21 cellular contexts compared by ENCODE assay signal in the genomic region with DNA sequence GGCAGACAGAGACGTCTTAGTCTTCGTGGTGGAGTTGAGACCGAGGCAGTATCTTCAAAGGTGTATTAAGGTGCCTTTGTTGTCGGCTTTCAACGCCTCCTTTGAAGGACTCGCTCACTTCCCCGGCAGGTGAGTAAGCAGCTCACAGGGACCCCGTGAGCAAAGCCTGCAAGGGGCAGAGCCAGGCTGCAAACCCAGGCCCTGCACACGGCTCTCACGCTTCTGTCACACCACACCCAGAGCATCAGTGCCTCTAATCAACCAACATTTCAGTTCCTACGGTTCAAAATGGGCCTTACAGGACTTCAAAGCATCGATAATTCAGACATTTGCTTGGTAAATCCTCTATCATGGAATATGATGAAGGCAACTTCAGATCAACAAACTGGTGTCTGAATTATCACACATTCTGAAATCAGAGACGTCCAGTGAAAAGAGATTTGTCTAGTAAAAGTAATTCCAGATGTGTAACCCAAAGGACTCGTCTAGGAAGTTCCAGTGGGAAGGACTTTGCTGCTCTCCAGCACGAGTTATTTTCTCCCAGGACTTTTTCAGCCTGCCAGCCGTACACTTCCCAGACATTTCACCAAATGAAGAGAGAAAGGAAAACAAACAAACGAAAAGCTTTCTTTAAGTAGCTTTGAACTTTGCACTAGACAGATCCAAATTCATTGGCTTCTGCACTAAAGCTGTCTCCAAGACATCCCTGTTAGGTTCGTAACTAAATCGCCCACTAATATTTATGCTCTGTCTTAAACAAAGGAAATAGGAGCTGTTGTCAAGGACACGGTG.
A peak's percentile ranks its signal among the peaks of the same experiment; 100 is the strongest.
DNase-seq lines count a peak whose midpoint lies in the region; ATAC-seq and TF ChIP-seq lines count a peak whose summit lies in the region.
"Had no signal": no experiment of that assay in that cellular context is flagged by ENCODE, and none has a peak within 500 bp of the region (broad histone marks: within the 10 kb centered on the region; RNA-seq: fewer than 3 reads in every experiment).

No MANE protein-coding gene starts in this region.

- ATAC-seq in GM18511 (IDR thresholded peaks at IDR 0.05; ENCODE audit: unreplicated experiment) (no peak), HG02642 (IDR thresholded peaks at IDR 0.05; ENCODE audit: poor library complexity, unreplicated experiment) (no peak)
- ATAC-seq: CD8-positive, alpha-beta T cell; foreskin keratinocyte; WTC11 had no signal

- peak overlapping the region; percentile 82 for H3K27ac ChIP-seq in smooth muscle cell (ENCODE audit: low read depth)
- H3K27ac ChIP-seq: adrenal gland, foreskin keratinocyte, right atrium auricular region, upper lobe of right lung had no signal

- in situ Hi-C loops in astrocyte of the spinal cord (cut with HindIII; ENCODE audit: low sequenced_read_pairs), result no loop called here

- no peak overlapping the region for H3K4me3 ChIP-seq in astrocyte of the spinal cord (ENCODE audit: low read depth, low read length)
- H3K4me3 ChIP-seq in smooth muscle cell, result no peak overlapping the region
- H3K4me3 ChIP-seq: adrenal gland, lung, right atrium auricular region, upper lobe of right lung had no signal

- peaks cover 5% of the 10 kb centered on the region for H3K4me1 ChIP-seq in smooth muscle cell (ENCODE audit: low read depth)
- H3K4me1 ChIP-seq: adrenal gland, right atrium auricular region, upper lobe of right lung had no signal

- peak overlapping the region; percentile 47 for H3K4me2 ChIP-seq in smooth muscle cell

- H3F3A ChIP-seq in smooth muscle cell (ENCODE audit: low read depth), result peaks cover 20% of the 10 kb centered on the region

- no peaks in the 10 kb centered on the region for H3K9me3 ChIP-seq in smooth muscle cell (replicated peaks; ENCODE audit: low read depth)
- H3K9me3 ChIP-seq: adrenal gland, right atrium auricular region, upper lobe of right lung had no signal

- no peaks in the 10 kb centered on the region for H4K20me1 ChIP-seq in smooth muscle cell (ENCODE audit: low read depth)

- H3K9ac ChIP-seq in smooth muscle cell (ENCODE audit: low read depth), result peak overlapping the region; percentile 33

- no peaks in the 10 kb centered on the region for H3K79me2 ChIP-seq in smooth muscle cell (ENCODE audit: low read depth)

- no peaks in the 10 kb centered on the region for H3K27me3 ChIP-seq in smooth muscle cell (ENCODE audit: low read depth)
- H3K27me3 ChIP-seq: adrenal gland, foreskin keratinocyte, right atrium auricular region, upper lobe of right lung had no signal

- 42% methylated on average over 20 of the region's 20 CpGs for WGBS in smooth muscle cell (ENCODE audit: low lambda C conversion rate)

- TF ChIP-seq CTCF in astrocyte of the spinal cord (IDR thresholded peaks at IDR 0.05; ENCODE audit: low read depth, low read length) (no peak), smooth muscle cell (IDR thresholded peaks at IDR 0.05; ENCODE audit: borderline replicate concordance, insufficient read depth, poor library complexity, severe bottlenecking) (no peak)

- no peaks in the 10 kb centered on the region for H3K36me3 ChIP-seq in smooth muscle cell (ENCODE audit: low read depth)
- H3K36me3 ChIP-seq: adrenal gland, right atrium auricular region, upper lobe of right lung had no signal

- H2AFZ ChIP-seq in smooth muscle cell (ENCODE audit: low read depth), result peak overlapping the region; percentile 16

- DNase-seq in EH (ENCODE audit: low read depth) (peak; percentile 64), astrocyte of the spinal cord (ENCODE audit: low read depth, low spot score) (peak; percentile 61), iris pigment epithelial cell (ENCODE audit: low read depth) (peak; percentile 32), smooth muscle cell (lab: John Stamatoyannopoulos, UW; ENCODE audit: unreplicated experiment) (no peak), DMS 273 treated with DMSO at 0.1 percent for 48 hours (lab: John Stamatoyannopoulos, UW) (no peak)
- DNase-seq: activated CD4-positive, alpha-beta T cell treated with anti-CD3 and anti-CD28 coated beads, Interleukin-2, amount 50 U/mL, for 4 hours; activated CD8-positive, alpha-beta memory T cell treated with anti-CD3 and anti-CD28 coated beads, Interleukin-2, amount 50 U/mL, for 48 hours; activated effector memory CD4-positive, alpha-beta T cell treated with Interleukin-2 at 50 U/mL for 16 hours; adrenal gland; CD8-positive, alpha-beta T cell; DMS79; foreskin keratinocyte; NCI-H1092; NCI-H187 treated with DMSO at 0.1 percent for 48 hours; NCI-H82; upper lobe of right lung had no signal

Comparison
In these comparisons a context has a peak if more than half of its experiments do, and no peak if none do; other contexts are left out.
1. DNase-seq: peak in EH (single experiment), astrocyte of the spinal cord (single experiment) and iris pigment epithelial cell (single experiment); none in smooth muscle cell (single experiment) and DMS 273 treated with DMSO at 0.1 percent for 48 hours (single experiment).